ENCODE assay signal across 34 cellular contexts in genomic region chr2:67658820-67659219, GRCh38.
"Had no signal": no experiment of that assay in that cellular context is flagged by ENCODE, and none has a peak within 500 bp of the region (broad histone marks: within the 10 kb centered on the region; RNA-seq: fewer than 3 reads in every experiment).

No MANE protein-coding gene starts in this region.

- H3K27me3 ChIP-seq: adrenal gland, body of pancreas, brain microvascular endothelial cell, breast epithelium had no signal

- DNase-seq: activated B cell treated with CpG ODN at 0.5 μM for 24 hours; activated CD4-positive, alpha-beta memory T cell treated with anti-CD3 and anti-CD28 coated beads for 36 hours; activated CD4-positive, alpha-beta T cell treated with anti-CD3 and anti-CD28 coated beads for 4 hours; activated CD4-positive, alpha-beta T cell treated with anti-CD3 and anti-CD28 coated beads, Interleukin-2, amount 10 ng/mL, durations not matched to agents 24 days and 14 days; activated CD4-positive, alpha-beta T cell treated with anti-CD3 and anti-CD28 coated beads, Interleukin-2, amount 50 U/mL, for 1 hour; activated CD4-positive, alpha-beta T cell treated with anti-CD3 and anti-CD28 coated beads, Interleukin-2, amount 50 U/mL, for 4 hours; activated CD4-positive, CD25-positive, alpha-beta regulatory T cell treated with anti-CD3 and anti-CD28 coated beads, Interleukin-2, amount 50 U/mL, for 72 hours; activated CD8-positive, alpha-beta memory T cell treated with anti-CD3 and anti-CD28 coated beads, Interleukin-2, amount 50 U/mL, for 4 hours; activated CD8-positive, alpha-beta T cell treated with anti-CD3 and anti-CD28 coated beads for 36 hours; activated effector memory CD4-positive, alpha-beta T cell treated with anti-CD3 and anti-CD28 coated beads, Interleukin-2, amount 50 U/mL, for 16 hours; activated gamma-delta T cell treated with Interleukin-2 at 50 U/mL for 16 hours; activated naive CD4-positive, alpha-beta T cell; activated naive CD4-positive, alpha-beta T cell treated with anti-CD3 and anti-CD28 coated beads for 36 hours; activated naive CD4-positive, alpha-beta T cell treated with anti-CD3 and anti-CD28 coated beads, Interleukin-2, amount 50 U/mL, for 16 hours; activated naive CD8-positive, alpha-beta T cell treated with anti-CD3 and anti-CD28 coated beads for 36 hours; activated T-cell treated with anti-CD3 and anti-CD28 coated beads for 4 hours; activated T-cell treated with anti-CD3 and anti-CD28 coated beads, Interleukin-2, amount 50 U/mL, for 1 hour; activated T-cell treated with anti-CD3 and anti-CD28 coated beads, Interleukin-2, amount 50 U/mL, for 4 hours; activated T-cell treated with anti-CD3 and anti-CD28 coated beads, Interleukin-2, amount 50 U/mL, for 72 hours; adrenal gland; amniotic stem cell; aorta; body of pancreas; brain microvascular endothelial cell; central memory CD4-positive, alpha-beta T cell; T-helper 1 cell; T-helper 2 cell; T-helper 9 cell had no signal

- H3K27ac ChIP-seq: adrenal gland, body of pancreas, brain microvascular endothelial cell, breast epithelium, VCaP had no signal

- H3K4me3 ChIP-seq: adrenal gland, body of pancreas, breast epithelium had no signal

- ATAC-seq: activated CD8-positive, alpha-beta T cell treated with anti-CD3 and anti-CD28 coated beads for 36 hours; activated naive CD4-positive, alpha-beta T cell treated with anti-CD3 and anti-CD28 coated beads, Interleukin-2, amount 50 U/mL, for 72 hours; activated T-cell treated with anti-CD3 and anti-CD28 coated beads, Interleukin-2, amount 50 U/mL, for 4 hours; activated T-cell treated with anti-CD3 and anti-CD28 coated beads, Interleukin-2, amount 50 U/mL, for 72 hours; activated T-helper 17 cell treated with anti-CD3 and anti-CD28 coated beads, Interleukin-2, amount 50 U/mL, for 72 hours; body of pancreas had no signal

- H3K36me3 ChIP-seq: adrenal gland, brain microvascular endothelial cell, breast epithelium had no signal

- FAIRE-seq: astrocyte, TTC549 had no signal

- H3K4me1 ChIP-seq: adrenal gland, body of pancreas, breast epithelium had no signal

- H3K9me3 ChIP-seq: body of pancreas had no signal
